ENCODE assay signal across 15 cellular contexts in genomic region chr16:28283798-28284577, GRCh38. TPM values are rescaled to one million over a fixed set of nuclear protein-coding genes. Genes with fewer than 3 reads are reported as not detected.
"Had no signal": no experiment of that assay in that cellular context is flagged by ENCODE, and none has a peak within 500 bp of the region (broad histone marks: within the 10 kb centered on the region; RNA-seq: fewer than 3 reads in every experiment).

No MANE protein-coding gene starts in this region.

- H3K4me3 ChIP-seq: ascending aorta, prostate gland, right lobe of liver had no signal

- ATAC-seq: activated CD4-positive, alpha-beta T cell treated with anti-CD3 and anti-CD28 coated beads for 36 hours; activated naive CD8-positive, alpha-beta T cell treated with anti-CD3 and anti-CD28 coated beads, Interleukin-2, amount 50 U/mL, for 24 hours; stimulated activated naive B cell treated with anti-CD40 and anti-IgM and Interleukin-4, amounts not matched to agents 10 μg/mL and 1 μg/mL and 100 μg/mL, for 72 hours had no signal

- H3K4me1 ChIP-seq: ascending aorta, prostate gland, right lobe of liver had no signal

- H3K9me3 ChIP-seq: ascending aorta, prostate gland, right lobe of liver had no signal

- H3K27ac ChIP-seq: ascending aorta, prostate gland, right lobe of liver had no signal

- H3K36me3 ChIP-seq: ascending aorta, prostate gland, right lobe of liver had no signal

- H3K27me3 ChIP-seq: ascending aorta, right lobe of liver had no signal

- H3K4me3 Mint-ChIP-seq: activated CD4-positive, alpha-beta T cell treated with anti-CD3 and anti-CD28 coated beads for 36 hours; activated naive CD8-positive, alpha-beta T cell treated with anti-CD3 and anti-CD28 coated beads, Interleukin-2, amount 50 U/mL, for 24 hours; activated T-helper 1 cell treated with anti-CD3 and anti-CD28 coated beads, Interleukin-12 subunit alpha, Interleukin-12 subunit beta, Interleukin-2, Interleukin-4 antibody, amounts not matched to agents 30 ng/mL and 10 ng/mL and 1 ng/mL, durations not matched to agents 14 hours and 24 hours and 36 hours; stimulated activated naive B cell treated with anti-CD40 and anti-IgM and Interleukin-4, amounts not matched to agents 10 μg/mL and 1 μg/mL and 100 μg/mL, for 72 hours had no signal

- H3K9me3 Mint-ChIP-seq: activated naive CD8-positive, alpha-beta T cell treated with anti-CD3 and anti-CD28 coated beads, Interleukin-2, amount 50 U/mL, for 24 hours; activated T-helper 1 cell treated with anti-CD3 and anti-CD28 coated beads, Interleukin-12 subunit alpha, Interleukin-12 subunit beta, Interleukin-2, Interleukin-4 antibody, amounts not matched to agents 30 ng/mL and 10 ng/mL and 1 ng/mL, durations not matched to agents 14 hours and 24 hours and 36 hours; stimulated activated naive B cell treated with anti-CD40 and anti-IgM and Interleukin-4, amounts not matched to agents 10 μg/mL and 1 μg/mL and 100 μg/mL, for 72 hours had no signal

- DNase-seq: activated CD4-positive, alpha-beta T cell treated with anti-CD3 and anti-CD28 coated beads for 36 hours; activated naive CD4-positive, alpha-beta T cell treated with Interleukin-2 at 50 U/mL for 16 hours; activated naive CD8-positive, alpha-beta T cell treated with anti-CD3 and anti-CD28 coated beads, Interleukin-2, amount 50 U/mL, for 24 hours; kidney glomerular epithelial cell; right lobe of liver; stimulated activated CD4-positive, alpha-beta T cell treated with anti-CD3 and anti-CD28 coated beads, Interleukin-1b, Interleukin-23, amount 100 ng/mL, for 48 hours; stimulated activated naive B cell treated with anti-CD40 and anti-IgM and Interleukin-4, amounts not matched to agents 10 μg/mL and 1 μg/mL and 100 μg/mL, for 72 hours; SW 1271; T-helper 9 cell; trophoblast cell had no signal

- H3K36me3 Mint-ChIP-seq: stimulated activated naive B cell treated with anti-CD40 and anti-IgM and Interleukin-4, amounts not matched to agents 10 μg/mL and 1 μg/mL and 100 μg/mL, for 72 hours had no signal

- H3K27me3 Mint-ChIP-seq: activated CD4-positive, alpha-beta T cell treated with anti-CD3 and anti-CD28 coated beads for 36 hours; activated naive CD8-positive, alpha-beta T cell treated with anti-CD3 and anti-CD28 coated beads, Interleukin-2, amount 50 U/mL, for 24 hours had no signal

- FAIRE-seq: frontal cortex had no signal

- H3K27ac Mint-ChIP-seq: activated CD4-positive, alpha-beta T cell treated with anti-CD3 and anti-CD28 coated beads for 36 hours; activated naive CD8-positive, alpha-beta T cell treated with anti-CD3 and anti-CD28 coated beads, Interleukin-2, amount 50 U/mL, for 24 hours; activated T-helper 1 cell treated with anti-CD3 and anti-CD28 coated beads, Interleukin-12 subunit alpha, Interleukin-12 subunit beta, Interleukin-2, Interleukin-4 antibody, amounts not matched to agents 30 ng/mL and 10 ng/mL and 1 ng/mL, durations not matched to agents 14 hours and 24 hours and 36 hours; stimulated activated naive B cell treated with anti-CD40 and anti-IgM and Interleukin-4, amounts not matched to agents 10 μg/mL and 1 μg/mL and 100 μg/mL, for 72 hours had no signal

RNA-seq across cellular contexts. Expression of gene SBK1, which starts 8.3 kb away (rescaled TPM):
- total RNA-seq: ascending aorta had no signal
- polyA plus RNA-seq: fibroblast of lung had no signal
